In the genomic region with DNA sequence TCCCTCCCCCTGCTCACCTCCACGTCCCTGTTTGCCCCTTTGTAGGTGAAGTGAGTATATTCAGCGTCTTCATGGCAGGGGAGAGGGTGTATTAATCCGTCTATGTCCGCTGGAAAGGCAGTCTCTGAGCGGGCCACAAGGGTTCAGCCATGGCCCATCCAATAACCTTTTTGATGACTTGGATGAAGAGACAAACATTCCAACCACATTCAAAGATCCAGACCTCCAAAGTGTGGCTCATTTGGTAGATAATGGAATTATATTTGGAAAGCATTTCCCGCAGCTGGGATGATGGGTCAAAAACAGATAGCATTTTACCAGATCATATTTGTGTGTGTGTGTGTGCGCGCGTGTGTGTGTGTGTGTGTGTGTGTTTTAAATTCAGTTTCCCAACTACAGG, we compare ENCODE assay signal across 17 cellular contexts.
"Had no signal": no experiment of that assay in that cellular context is flagged by ENCODE, and none has a peak within 500 bp of the region (broad histone marks: within the 10 kb centered on the region; RNA-seq: fewer than 3 reads in every experiment).

No MANE protein-coding gene starts in this region.

- H3K4me3 Mint-ChIP-seq: activated CD4-positive, alpha-beta memory T cell treated with anti-CD3 and anti-CD28 coated beads for 36 hours; activated naive CD8-positive, alpha-beta T cell treated with anti-CD3 and anti-CD28 coated beads for 36 hours; activated T-cell treated with anti-CD3 and anti-CD28 coated beads, Interleukin-2, amount 50 U/mL, for 72 hours; stimulated activated effector memory CD8-positive, alpha-beta T cell treated with anti-CD3 and anti-CD28 coated beads, Interleukin-12 subunit alpha, Interleukin-12 subunit beta, amount 100 ng/mL, for 72 hours had no signal

- H3K9me3 Mint-ChIP-seq: activated CD4-positive, alpha-beta memory T cell treated with anti-CD3 and anti-CD28 coated beads for 36 hours; activated naive CD8-positive, alpha-beta T cell treated with anti-CD3 and anti-CD28 coated beads for 36 hours; activated T-cell treated with anti-CD3 and anti-CD28 coated beads, Interleukin-2, amount 50 U/mL, for 72 hours; stimulated activated effector memory CD8-positive, alpha-beta T cell treated with anti-CD3 and anti-CD28 coated beads, Interleukin-12 subunit alpha, Interleukin-12 subunit beta, amount 100 ng/mL, for 72 hours had no signal

- FAIRE-seq: bronchial epithelial cell, frontal cortex, islet of Langerhans had no signal

- H3K79me2 ChIP-seq: parathyroid adenoma had no signal

- ATAC-seq: activated T-cell treated with anti-CD3 and anti-CD28 coated beads, Interleukin-2, amount 50 U/mL, for 72 hours; left lobe of liver; stimulated activated effector memory CD8-positive, alpha-beta T cell treated with anti-CD3 and anti-CD28 coated beads, Interleukin-12 subunit alpha, Interleukin-12 subunit beta, amount 100 ng/mL, for 72 hours had no signal

- H3K27ac Mint-ChIP-seq: activated CD4-positive, alpha-beta memory T cell treated with anti-CD3 and anti-CD28 coated beads for 36 hours; activated naive CD8-positive, alpha-beta T cell treated with anti-CD3 and anti-CD28 coated beads for 36 hours; activated T-cell treated with anti-CD3 and anti-CD28 coated beads, Interleukin-2, amount 50 U/mL, for 72 hours; stimulated activated effector memory CD8-positive, alpha-beta T cell treated with anti-CD3 and anti-CD28 coated beads, Interleukin-12 subunit alpha, Interleukin-12 subunit beta, amount 100 ng/mL, for 72 hours had no signal

- H3K4me3 ChIP-seq: dorsolateral prefrontal cortex, esophagus muscularis mucosa, heart left ventricle, tibial artery had no signal

- H3K9ac ChIP-seq: parathyroid adenoma had no signal

- H3K36me3 Mint-ChIP-seq: activated CD4-positive, alpha-beta memory T cell treated with anti-CD3 and anti-CD28 coated beads for 36 hours; activated naive CD8-positive, alpha-beta T cell treated with anti-CD3 and anti-CD28 coated beads for 36 hours; stimulated activated effector memory CD8-positive, alpha-beta T cell treated with anti-CD3 and anti-CD28 coated beads, Interleukin-12 subunit alpha, Interleukin-12 subunit beta, amount 100 ng/mL, for 72 hours had no signal

- DNase-seq: activated CD4-positive, alpha-beta memory T cell treated with anti-CD3 and anti-CD28 coated beads for 36 hours; activated CD4-positive, alpha-beta T cell treated with anti-CD3 and anti-CD28 coated beads for 1 hour; activated gamma-delta T cell treated with Interleukin-2 at 50 U/mL for 16 hours; activated naive CD8-positive, alpha-beta T cell treated with anti-CD3 and anti-CD28 coated beads for 36 hours; activated T-cell treated with anti-CD3 and anti-CD28 coated beads, Interleukin-2, amount 50 U/mL, for 72 hours; heart left ventricle; mesendoderm; retina; tibial artery had no signal

- H3K27ac ChIP-seq: esophagus muscularis mucosa, heart left ventricle, parathyroid adenoma, tibial artery had no signal

- H2AFZ ChIP-seq: parathyroid adenoma had no signal

- H3K36me3 ChIP-seq: esophagus muscularis mucosa, heart left ventricle, tibial artery had no signal

- H3K9me3 ChIP-seq: esophagus muscularis mucosa, heart left ventricle, tibial artery had no signal

- H3K27me3 ChIP-seq: dorsolateral prefrontal cortex, tibial artery had no signal
